In genomic region chr11:69114362-69114761, GRCh38 we compare ENCODE assay signal across 19 cellular contexts. TPM values are rescaled to one million over a fixed set of nuclear protein-coding genes. Genes with fewer than 3 reads are reported as not detected.
DNase-seq lines count a peak whose midpoint lies in the region; ATAC-seq and TF ChIP-seq lines count a peak whose summit lies in the region.
"Had no signal": no experiment of that assay in that cellular context is flagged by ENCODE, and none has a peak within 500 bp of the region (broad histone marks: within the 10 kb centered on the region; RNA-seq: fewer than 3 reads in every experiment).

No MANE protein-coding gene starts in this region.

- no peaks in the 10 kb centered on the region for H3K9me2 ChIP-seq in MM.1S (replicated peaks; ENCODE audit: insufficient read depth, low read length)

- no peaks in the 10 kb centered on the region for H3K36me3 ChIP-seq in Panc1 (ENCODE audit: control insufficient read depth, insufficient read depth, low read length)
- H3K36me3 ChIP-seq in lower lobe of right lung, result no peaks in the 10 kb centered on the region
- no peaks in the 10 kb centered on the region for H3K36me3 ChIP-seq in upper lobe of right lung
- H3K36me3 ChIP-seq in MM.1S (replicated peaks; ENCODE audit: insufficient read depth, low read length), result no peaks in the 10 kb centered on the region
- H3K36me3 ChIP-seq: HAP-1 had no signal

- in situ Hi-C loops in Panc1 (cut with HindIII; ENCODE audit: low pct_unique_long_range_greater_than_20kb, low sequenced_read_pairs), result no loop called here

- peak overlapping the region; percentile 75 for H3K27ac ChIP-seq in Panc1 (ENCODE audit: low read length)
- peak overlapping the region; percentile 71 for H3K27ac ChIP-seq in lower lobe of right lung
- H3K27ac ChIP-seq in upper lobe of right lung, result peak overlapping the region; percentile 17
- no peak overlapping the region for H3K27ac ChIP-seq in MM.1S (ENCODE audit: low read length)

- TF ChIP-seq CTCF in Panc1 (IDR thresholded peaks at IDR 0.05), result no peak
- TF ChIP-seq CTCF in lower lobe of right lung (IDR thresholded peaks at IDR 0.05), result no peak
- no peak for TF ChIP-seq CTCF in upper lobe of right lung (IDR thresholded peaks at IDR 0.05)
- TF ChIP-seq CTCF in MM.1S (IDR thresholded peaks at IDR 0.05; ENCODE audit: low read length), result no peak

- no peak overlapping the region for H3K4me2 ChIP-seq in MM.1S (ENCODE audit: low read depth, low read length)

- H3F3A ChIP-seq in MM.1S (ENCODE audit: insufficient read depth, low read length), result no peaks in the 10 kb centered on the region

- H3K9me3 ChIP-seq in Panc1 (ENCODE audit: control insufficient read depth, insufficient read depth, low read depth, low read length), result no peaks in the 10 kb centered on the region
- no peaks in the 10 kb centered on the region for H3K9me3 ChIP-seq in lower lobe of right lung
- no peaks in the 10 kb centered on the region for H3K9me3 ChIP-seq in upper lobe of right lung
- no peaks in the 10 kb centered on the region for H3K9me3 ChIP-seq in MM.1S (replicated peaks; ENCODE audit: insufficient read depth, low read length)
- H3K9me3 ChIP-seq: HAP-1 had no signal

- H3K27me3 ChIP-seq in Panc1 (ENCODE audit: control insufficient read depth, insufficient read depth, low read length), result no peaks in the 10 kb centered on the region
- H3K27me3 ChIP-seq in lower lobe of right lung (ENCODE audit: low read depth), result no peaks in the 10 kb centered on the region
- H3K27me3 ChIP-seq in upper lobe of right lung, result no peaks in the 10 kb centered on the region
- peaks cover 77% of the 10 kb centered on the region for H3K27me3 ChIP-seq in MM.1S (replicated peaks; ENCODE audit: insufficient read depth, low read length)

- H4K20me1 ChIP-seq in MM.1S (ENCODE audit: insufficient read depth, low read length), result no peaks in the 10 kb centered on the region

- no peak overlapping the region for H3K9ac ChIP-seq in MM.1S (ENCODE audit: low read length)

- POLR2A ChIA-PET in Panc1 (lab: Charles Lee), result no interaction called here

- ATAC-seq in Right ventricle myocardium inferior (no peak), Panc1 (no peak), lower lobe of right lung (no peak), upper lobe of right lung (no peak), HG02588 (IDR thresholded peaks at IDR 0.05; ENCODE audit: unreplicated experiment) (no peak)

- H2AFZ ChIP-seq in MM.1S (ENCODE audit: low read length), result no peak overlapping the region

- peaks cover 21% of the 10 kb centered on the region for H3K4me1 ChIP-seq in Panc1 (ENCODE audit: control insufficient read depth, insufficient read depth, low read length)
- H3K4me1 ChIP-seq in lower lobe of right lung, result no peaks in the 10 kb centered on the region
- peaks cover 5% of the 10 kb centered on the region for H3K4me1 ChIP-seq in upper lobe of right lung
- H3K4me1 ChIP-seq in MM.1S (ENCODE audit: low read length), result no peaks in the 10 kb centered on the region
- H3K4me1 ChIP-seq: HAP-1 had no signal

- CTCF ChIA-PET in Panc1 (lab: Charles Lee), result interaction anchor here (1.5 kb wide), 1 partner anchor 17 kb away, joined by 5 read pairs; no protein-coding TSS in a partner anchor

- BruUV-seq in Panc1 (replicated peaks; lab: Mats Ljungman, UMichigan), result no TSS peak

- DNase-seq in Right ventricle myocardium inferior (ENCODE audit: missing footprints) (peak; percentile 34), cardiac septum (ENCODE audit: low spot score) (no peak), Panc1 (ENCODE audit: low read depth, low spot score) (no peak), lower lobe of right lung (peak; percentile 26), upper lobe of right lung (no peak), DMS 273 treated with DMSO at 0.1 percent for 48 hours (lab: John Stamatoyannopoulos, UW) (no peak), MM.1S (no peak)
- DNase-seq: 8988T, AML-193, DMS79, KG1, NCI-H1105, NCI-H2029, NCI-H226, NCI-H774, SHP77 had no signal

- intact Hi-C loops in Right ventricle myocardium inferior (cut with DNase I) (no loop called here), cardiac septum (cut with DNase I) (loop anchor here (2.0 to 10.0 kb wide), 2 partner anchors 52 to 130 kb away; no protein-coding TSS in a partner anchor), Panc1 (cut with micrococcal nuclease; ENCODE audit: unreplicated experiment) (loop anchor here (10.0 kb wide), 1 partner anchor 260 kb away; no protein-coding TSS in a partner anchor), lower lobe of right lung (cut with DNase I) (no loop called here), upper lobe of right lung (cut with DNase I) (no loop called here)

- no peaks in the 10 kb centered on the region for H3K79me2 ChIP-seq in MM.1S (ENCODE audit: low read length)

- H3K4me3 ChIP-seq in Panc1 (ENCODE audit: low read depth in 2 of 2, low read length in 2 of 2), result no peak overlapping the region
- H3K4me3 ChIP-seq in lower lobe of right lung, result no peak overlapping the region
- H3K4me3 ChIP-seq in upper lobe of right lung, result no peak overlapping the region
- no peak overlapping the region for H3K4me3 ChIP-seq in MM.1S (ENCODE audit: low read length)
- H3K4me3 ChIP-seq: HAP-1 had no signal

RNA-seq across cellular contexts. Expression of gene SMIM38, which starts 41.4 kb away (rescaled TPM):
- total RNA-seq in Right ventricle myocardium inferior (0.11 TPM), cardiac septum (0.19 TPM), Panc1 (2021; ENCODE audit: unreplicated experiment) (0.46 TPM), lower lobe of right lung (not detected), upper lobe of right lung (not detected)
- 0.15 TPM for polyA plus RNA-seq in Panc1 (2012; ENCODE audit: insufficient read length)
- polyA plus RNA-seq: CD14-positive monocyte had no signal

Comparison
In these comparisons a context has a peak if more than half of its experiments do, and no peak if none do; other contexts are left out.
1. DNase-seq: peak in Right ventricle myocardium inferior (single experiment) and lower lobe of right lung (single experiment); none in cardiac septum (single experiment), Panc1 (single experiment), upper lobe of right lung (single experiment), DMS 273 treated with DMSO at 0.1 percent for 48 hours (single experiment) and MM.1S (single experiment).
2. intact Hi-C loops: an anchor here in cardiac septum (2.0 to 10.0 kb wide) and Panc1 (10.0 kb wide); none called in Right ventricle myocardium inferior, lower lobe of right lung and upper lobe of right lung.